8 cellular contexts compared by ENCODE assay signal in genomic region chr5:173802670-173803165, GRCh38.
A peak's percentile ranks its signal among the peaks of the same experiment; 100 is the strongest.
DNase-seq lines count a peak whose midpoint lies in the region; ATAC-seq, FAIRE-seq and TF ChIP-seq lines count a peak whose summit lies in the region.
"Had no signal": no experiment of that assay in that cellular context is flagged by ENCODE, and none has a peak within 500 bp of the region (broad histone marks: within the 10 kb centered on the region; RNA-seq: fewer than 3 reads in every experiment).

No MANE protein-coding gene starts in this region.

- CTCF ChIA-PET in K562 (lab: Yijun Ruan, JAX; ENCODE audit: low intra/inter-chr PET ratio) (no interaction called here), A673 (lab: Charles Lee) (no interaction called here)

- H3K27ac ChIP-seq in K562 (ENCODE audit: extremely low read depth, low read depth, low read length) (no peak overlapping the region), A673 (ENCODE audit: low read depth, low read length, poor library complexity, severe bottlenecking) (no peak overlapping the region)

- no peaks in the 10 kb centered on the region for H3K9me1 ChIP-seq in K562 (ENCODE audit: control insufficient read depth, insufficient read depth, low read length)

- H3K36me3 ChIP-seq in K562 (ENCODE audit: control insufficient read depth, insufficient read depth, low read length) (no peaks in the 10 kb centered on the region), A673 (ENCODE audit: insufficient read depth, low read length, poor library complexity, severe bottlenecking) (no peaks in the 10 kb centered on the region)

- H3K4me2 ChIP-seq in K562 (ENCODE audit: insufficient read depth, low read length) = no peak overlapping the region

- H3K9ac ChIP-seq in K562 (ENCODE audit: insufficient read depth in 1 of 2, low read depth in 2 of 2, low read length in 2 of 2) = peak overlapping the region in 1 of 2 experiments; percentile 61; a peak in 1 of 4 replicates

- H3K27me3 ChIP-seq in K562 (ENCODE audit: control insufficient read depth in 2 of 2, insufficient read depth in 2 of 2, low read length in 2 of 2) (no peaks in the 10 kb centered on the region), A673 (replicated peaks; ENCODE audit: insufficient read depth, low read depth, low read length, poor library complexity) (no peaks in the 10 kb centered on the region)

- H4K20me1 ChIP-seq in K562 (replicated peaks; ENCODE audit: control insufficient read depth, insufficient read depth, low read length) = no peaks in the 10 kb centered on the region

- 63% methylated on average over 7 of the region's 7 CpGs for WGBS in K562 (ENCODE audit: insufficient coverage, low coverage, missing lambda C conversion rate)

- H2AFZ ChIP-seq in K562 (ENCODE audit: low read depth, low read length) = peak overlapping the region; percentile 75

- no peak for TF ChIP-seq CTCF in K562 (IDR thresholded peaks at IDR 0.05 in 2 of 3, conservative IDR thresholded peaks at IDR 0.05 in 1 of 3; ENCODE audit: insufficient read depth in 2 of 3, low read depth in 1 of 3, low read length in 3 of 3)
- no peak for TF ChIP-seq CTCF in GM13977 (IDR thresholded peaks at IDR 0.05; ENCODE audit: extremely low read depth, insufficient read depth, missing control alignments)
- TF ChIP-seq CTCF in A673 (conservative IDR thresholded peaks at IDR 0.05; ENCODE audit: low read depth, low read length) = no peak

- intact Hi-C loops in K562 (cut with micrococcal nuclease) (no loop called here), A673 (cut with micrococcal nuclease; ENCODE audit: unreplicated experiment) (no loop called here)

- POLR2A ChIA-PET in K562 (lab: Yijun Ruan, JAX) = interaction anchor here (0.6 to 1.7 kb wide), 3 partner anchors 24 to 85 kb away, joined by 3 read pairs; partner anchors contain the start of gene CPEB4
- POLR2A ChIA-PET in A673 (lab: Charles Lee; ENCODE audit: low non-redundant PET) = no interaction called here

- no peak for FAIRE-seq in K562 (lab: Jason Lieb, UNC)

- no TSS peak for BruUV-seq in K562 (replicated peaks; lab: Mats Ljungman, UMichigan)
- no TSS peak for BruUV-seq in A673 (replicated peaks; lab: Mats Ljungman, UMichigan)

- in situ Hi-C loops in K562 (cut with MboI) = no loop called here
- in situ Hi-C loops in GM13977 (cut with MboI; ENCODE audit: low pct_unique_long_range_greater_than_20kb, low sequenced_read_pairs, unreplicated experiment) = no loop called here

- no peak overlapping the region for H3K4me3 ChIP-seq in K562
- no peak overlapping the region for H3K4me3 ChIP-seq in A673 (ENCODE audit: low read depth, low read length, poor library complexity, severe bottlenecking)

- TF ChIP-seq POLR2A in K562 (conservative IDR thresholded peaks at IDR 0.05) = no peak

- H3K79me2 ChIP-seq in K562 (ENCODE audit: control insufficient read depth, insufficient read depth, low read length) = no peaks in the 10 kb centered on the region

- no peak for TF ChIP-seq RAD21 in K562 (CRISPR knock-in tag; conservative IDR thresholded peaks at IDR 0.05 in 1 of 2, IDR thresholded peaks at IDR 0.05 in 1 of 2)

- TF ChIP-seq EP300 in K562 (IDR thresholded peaks at IDR 0.05; ENCODE audit: low read length) = no peak

- ATAC-seq in K562 (no peak; the same call in 2 of the 3 replicates), left lobe of liver (peak; percentile 82), HG03342 (IDR thresholded peaks at IDR 0.05; ENCODE audit: unreplicated experiment) (no peak)

- H3K4me1 ChIP-seq in K562 (replicated peaks in 1 of 2; ENCODE audit: control insufficient read depth in 2 of 2, insufficient read depth in 2 of 2, low read length in 2 of 2) = peaks cover 5 to 11% of the 10 kb centered on the region in 2 experiments; a peak in 4 of 5 replicates
- H3K4me1 ChIP-seq in A673 (ENCODE audit: insufficient read depth, low read length, poor library complexity, severe bottlenecking) = no peaks in the 10 kb centered on the region

- peaks cover 5% of the 10 kb centered on the region; the same call in 1 of the 2 replicates for H3K9me3 ChIP-seq in K562 (replicated peaks; ENCODE audit: control insufficient read depth, insufficient read depth, low read depth, low read length)
- H3K9me3 ChIP-seq in A673 (ENCODE audit: low read depth, low read length, poor library complexity, severe bottlenecking) = no peaks in the 10 kb centered on the region

- peak; percentile 59 for DNase-seq in LHCN-M2 (ENCODE audit: low read depth)
- no peak for DNase-seq in K562 (ENCODE audit: extremely low read depth in 1 of 4, low spot score in 3 of 4)
- DNase-seq in left lobe of liver (ENCODE audit: low spot score) = peak; percentile 92
- DNase-seq in ureter (ENCODE audit: low spot score) = peak; percentile 70
- DNase-seq in GM13977 (ENCODE audit: low spot score) = no peak
- DNase-seq in A673 (ENCODE audit: low spot score) = no peak
- DNase-seq: DMS79 treated with DMSO at 0.1 percent for 48 hours had no signal

TF ChIP-seq in K562, 482 proteins besides CTCF, POLR2A, EP300 and RAD21 (continues in another document):
- TF ChIP-seq GTF2E2 (tag; IDR thresholded peaks at IDR 0.05) = no peak
- TF ChIP-seq SMARCC2 (IDR thresholded peaks at IDR 0.05; ENCODE audit: low read depth) = no peak
- no peak for TF ChIP-seq NR2C1 (IDR thresholded peaks at IDR 0.05)
- TF ChIP-seq NR2C1 (tag; IDR thresholded peaks at IDR 0.05) = 0 out of 2 replicates have a peak, but pooled peaks have one; percentile 41
- peak; percentile 16 to 51; a peak in 1 of 4 replicates for TF ChIP-seq TRIM24 (IDR thresholded peaks at IDR 0.05)
- 0 out of 2 replicates have a peak, but pooled peaks have one; percentile 30 for TF ChIP-seq L3MBTL2 (IDR thresholded peaks at IDR 0.05)
- peak; percentile 87 for TF ChIP-seq CEBPB (tag; IDR thresholded peaks at IDR 0.05)

Comparison
In these comparisons a context has a peak if more than half of its experiments do, and no peak if none do; other contexts are left out.
1. DNase-seq: peak in LHCN-M2 (single experiment), left lobe of liver (single experiment) and ureter (single experiment); none in K562 (0 of 4), GM13977 (single experiment) and A673 (single experiment).